16 cellular contexts compared by ENCODE assay signal in the genomic region with DNA sequence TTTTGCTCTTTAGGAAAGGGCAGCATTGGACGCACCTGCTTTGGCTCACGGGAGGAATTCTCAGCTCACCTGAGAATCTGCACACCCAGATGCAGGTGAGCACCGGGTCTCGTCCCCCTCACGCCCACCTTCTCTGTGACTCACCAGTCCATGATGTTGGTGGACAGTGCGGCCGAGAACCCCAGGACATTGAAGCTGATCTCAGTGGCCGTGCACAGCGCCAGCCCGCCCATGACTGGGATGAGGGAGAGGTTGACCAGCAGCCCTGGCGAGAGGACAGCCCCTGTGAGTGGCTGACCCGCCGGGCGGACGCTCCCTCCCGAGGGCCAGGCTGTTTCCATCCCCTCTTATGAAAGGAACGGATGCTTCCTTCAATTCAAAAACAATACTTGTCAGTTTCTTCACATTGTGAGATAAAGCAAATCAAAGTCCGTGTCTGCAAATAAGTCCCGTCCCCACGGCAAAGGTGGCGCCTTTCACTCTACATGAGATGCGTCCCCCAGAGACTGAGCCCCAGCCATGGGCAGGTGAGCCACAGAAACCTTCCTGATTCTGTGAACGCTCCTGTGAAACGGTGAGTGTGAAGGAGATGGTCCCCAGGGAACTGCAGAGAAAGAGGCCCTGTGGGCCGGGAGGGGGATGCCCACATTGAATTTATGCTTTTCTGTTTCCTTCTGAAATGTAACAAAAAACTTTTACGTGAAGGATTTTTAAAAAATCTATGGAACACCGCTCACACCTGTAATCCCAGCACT. TPM values are rescaled to one million over a fixed set of nuclear protein-coding genes. Genes with fewer than 3 reads are reported as not detected.
"Had no signal": no experiment of that assay in that cellular context is flagged by ENCODE, and none has a peak within 500 bp of the region (broad histone marks: within the 10 kb centered on the region; RNA-seq: fewer than 3 reads in every experiment).

No MANE protein-coding gene starts in this region.

- H3K9me3 ChIP-seq: tibial nerve had no signal

- ATAC-seq: activated CD4-positive, alpha-beta T cell treated with anti-CD3 and anti-CD28 coated beads for 36 hours; effector memory CD8-positive, alpha-beta T cell; natural killer cell treated with Interleukin-12 subunit alpha and Interleukin-12 subunit beta and Interleukin-15 and Interleukin-18, amount 100 ng/mL, for 72 hours had no signal

- H3K9me3 Mint-ChIP-seq: activated naive CD4-positive, alpha-beta T cell treated with anti-CD3 and anti-CD28 coated beads, Interleukin-2, amount 50 U/mL, for 24 hours; activated T-helper 2 cell treated with anti-CD3 and anti-CD28 coated beads, Interferon-gamma antibody, Interleukin-2, Interleukin-4, amounts not matched to agents 10 μg/mL and 5 μg/mL and 100 μg/mL, durations not matched to agents 14 hours and 24 hours and 36 hours; dendritic cell treated with granulocyte-macrophage colony-stimulating factor and Interleukin-4, amounts not matched to agents 40 ng/mL and 50 ng/mL, for 4 days; effector memory CD8-positive, alpha-beta T cell; natural killer cell treated with Interleukin-12 subunit alpha and Interleukin-12 subunit beta and Interleukin-15 and Interleukin-18, amount 100 ng/mL, for 72 hours had no signal

- H3K4me3 Mint-ChIP-seq: activated CD4-positive, alpha-beta T cell treated with anti-CD3 and anti-CD28 coated beads for 36 hours; activated naive CD4-positive, alpha-beta T cell treated with anti-CD3 and anti-CD28 coated beads, Interleukin-2, amount 50 U/mL, for 24 hours; dendritic cell treated with granulocyte-macrophage colony-stimulating factor and Interleukin-4, amounts not matched to agents 40 ng/mL and 50 ng/mL, for 4 days; effector memory CD8-positive, alpha-beta T cell; natural killer cell treated with Interleukin-12 subunit alpha and Interleukin-12 subunit beta and Interleukin-15 and Interleukin-18, amount 100 ng/mL, for 72 hours had no signal

- H3K27me3 Mint-ChIP-seq: activated CD4-positive, alpha-beta T cell treated with anti-CD3 and anti-CD28 coated beads for 36 hours; activated naive CD4-positive, alpha-beta T cell treated with anti-CD3 and anti-CD28 coated beads, Interleukin-2, amount 50 U/mL, for 24 hours; dendritic cell treated with granulocyte-macrophage colony-stimulating factor and Interleukin-4, amounts not matched to agents 40 ng/mL and 50 ng/mL, for 4 days; effector memory CD8-positive, alpha-beta T cell; natural killer cell treated with Interleukin-12 subunit alpha and Interleukin-12 subunit beta and Interleukin-15 and Interleukin-18, amount 100 ng/mL, for 72 hours had no signal

- DNase-seq: activated CD4-positive, alpha-beta T cell treated with anti-CD3 and anti-CD28 coated beads for 36 hours; activated T-cell treated with anti-CD3 and anti-CD28 coated beads for 4 hours; brain microvascular endothelial cell; effector memory CD8-positive, alpha-beta T cell; hippocampal formation; mammary epithelial cell; small intestine; T-helper 1 cell had no signal

- H3K4me1 ChIP-seq: tibial nerve had no signal

- H3K27ac ChIP-seq: brain microvascular endothelial cell, epithelial cell of prostate, tibial nerve, VCaP had no signal

- H3K27me3 ChIP-seq: brain microvascular endothelial cell, tibial nerve had no signal

- H3K27ac Mint-ChIP-seq: activated CD4-positive, alpha-beta T cell treated with anti-CD3 and anti-CD28 coated beads for 36 hours; activated naive CD4-positive, alpha-beta T cell treated with anti-CD3 and anti-CD28 coated beads, Interleukin-2, amount 50 U/mL, for 24 hours; activated T-helper 2 cell treated with anti-CD3 and anti-CD28 coated beads, Interferon-gamma antibody, Interleukin-2, Interleukin-4, amounts not matched to agents 10 μg/mL and 5 μg/mL and 100 μg/mL, durations not matched to agents 14 hours and 24 hours and 36 hours; dendritic cell treated with granulocyte-macrophage colony-stimulating factor and Interleukin-4, amounts not matched to agents 40 ng/mL and 50 ng/mL, for 4 days; effector memory CD8-positive, alpha-beta T cell; natural killer cell treated with Interleukin-12 subunit alpha and Interleukin-12 subunit beta and Interleukin-15 and Interleukin-18, amount 100 ng/mL, for 72 hours had no signal

- H3K4me3 ChIP-seq: tibial nerve had no signal

RNA-seq across cellular contexts. Expression of gene MMP23B, which starts 39.6 kb away (rescaled TPM):
- total RNA-seq: SK-MEL-5 had no signal
- polyA plus RNA-seq: mammary epithelial cell had no signal
